1 cellular context compared by ENCODE assay signal in genomic region chr17:37676115-37676925, GRCh38.
TF ChIP-seq lines count a peak whose summit lies in the region.

No MANE protein-coding gene starts in this region.

TF ChIP-seq in HepG2, 621 proteins besides CTCF, POLR2A, EP300 and RAD21 (continued from another document and continues in another):
- TF ChIP-seq, protein P1, sequence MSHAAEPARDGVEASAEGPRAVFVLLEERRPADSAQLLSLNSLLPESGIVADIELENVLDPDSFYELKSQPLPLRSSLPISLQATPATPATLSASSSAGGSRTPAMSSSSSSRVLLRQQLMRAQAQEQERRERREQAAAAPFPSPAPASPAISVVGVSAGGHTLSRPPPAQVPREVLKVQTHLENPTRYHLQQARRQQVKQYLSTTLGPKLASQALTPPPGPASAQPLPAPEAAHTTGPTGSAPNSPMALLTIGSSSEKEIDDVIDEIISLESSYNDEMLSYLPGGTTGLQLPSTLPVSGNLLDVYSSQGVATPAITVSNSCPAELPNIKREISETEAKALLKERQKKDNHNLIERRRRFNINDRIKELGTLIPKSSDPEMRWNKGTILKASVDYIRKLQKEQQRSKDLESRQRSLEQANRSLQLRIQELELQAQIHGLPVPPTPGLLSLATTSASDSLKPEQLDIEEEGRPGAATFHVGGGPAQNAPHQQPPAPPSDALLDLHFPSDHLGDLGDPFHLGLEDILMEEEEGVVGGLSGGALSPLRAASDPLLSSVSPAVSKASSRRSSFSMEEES (CRISPR knock-in tag; IDR thresholded peaks at IDR 0.05) = 0 out of 2 replicates have a peak, but pooled peaks have one; percentile 73
- no peak for TF ChIP-seq UBTF (CRISPR knock-in tag; IDR thresholded peaks at IDR 0.05)
- no peak for TF ChIP-seq ZBTB42 (CRISPR knock-in tag; IDR thresholded peaks at IDR 0.05)
- TF ChIP-seq ZBTB10 (CRISPR knock-in tag; IDR thresholded peaks at IDR 0.05; ENCODE audit: borderline replicate concordance) = no peak
- TF ChIP-seq ZNF468 (CRISPR knock-in tag; IDR thresholded peaks at IDR 0.05) = no peak
- no peak for TF ChIP-seq MXD3 (CRISPR knock-in tag; IDR thresholded peaks at IDR 0.05)
- peak; percentile 68; the same call in 1 of the 2 replicates for TF ChIP-seq FOXK2 (IDR thresholded peaks at IDR 0.05)
- TF ChIP-seq ZFAT (CRISPR knock-in tag; conservative IDR thresholded peaks at IDR 0.05) = no peak
- no peak for TF ChIP-seq ZMAT3 (CRISPR knock-in tag; conservative IDR thresholded peaks at IDR 0.05)
- TF ChIP-seq MBNL3 (CRISPR knock-in tag; conservative IDR thresholded peaks at IDR 0.05) = no peak
- TF ChIP-seq, protein P2, sequence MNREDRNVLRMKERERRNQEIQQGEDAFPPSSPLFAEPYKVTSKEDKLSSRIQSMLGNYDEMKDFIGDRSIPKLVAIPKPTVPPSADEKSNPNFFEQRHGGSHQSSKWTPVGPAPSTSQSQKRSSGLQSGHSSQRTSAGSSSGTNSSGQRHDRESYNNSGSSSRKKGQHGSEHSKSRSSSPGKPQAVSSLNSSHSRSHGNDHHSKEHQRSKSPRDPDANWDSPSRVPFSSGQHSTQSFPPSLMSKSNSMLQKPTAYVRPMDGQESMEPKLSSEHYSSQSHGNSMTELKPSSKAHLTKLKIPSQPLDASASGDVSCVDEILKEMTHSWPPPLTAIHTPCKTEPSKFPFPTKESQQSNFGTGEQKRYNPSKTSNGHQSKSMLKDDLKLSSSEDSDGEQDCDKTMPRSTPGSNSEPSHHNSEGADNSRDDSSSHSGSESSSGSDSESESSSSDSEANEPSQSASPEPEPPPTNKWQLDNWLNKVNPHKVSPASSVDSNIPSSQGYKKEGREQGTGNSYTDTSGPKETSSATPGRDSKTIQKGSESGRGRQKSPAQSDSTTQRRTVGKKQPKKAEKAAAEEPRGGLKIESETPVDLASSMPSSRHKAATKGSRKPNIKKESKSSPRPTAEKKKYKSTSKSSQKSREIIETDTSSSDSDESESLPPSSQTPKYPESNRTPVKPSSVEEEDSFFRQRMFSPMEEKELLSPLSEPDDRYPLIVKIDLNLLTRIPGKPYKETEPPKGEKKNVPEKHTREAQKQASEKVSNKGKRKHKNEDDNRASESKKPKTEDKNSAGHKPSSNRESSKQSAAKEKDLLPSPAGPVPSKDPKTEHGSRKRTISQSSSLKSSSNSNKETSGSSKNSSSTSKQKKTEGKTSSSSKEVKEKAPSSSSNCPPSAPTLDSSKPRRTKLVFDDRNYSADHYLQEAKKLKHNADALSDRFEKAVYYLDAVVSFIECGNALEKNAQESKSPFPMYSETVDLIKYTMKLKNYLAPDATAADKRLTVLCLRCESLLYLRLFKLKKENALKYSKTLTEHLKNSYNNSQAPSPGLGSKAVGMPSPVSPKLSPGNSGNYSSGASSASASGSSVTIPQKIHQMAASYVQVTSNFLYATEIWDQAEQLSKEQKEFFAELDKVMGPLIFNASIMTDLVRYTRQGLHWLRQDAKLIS (CRISPR knock-in tag; IDR thresholded peaks at IDR 0.05) = no peak
- TF ChIP-seq ARID5B (CRISPR knock-in tag; IDR thresholded peaks at IDR 0.05) = peak; percentile 84
- no peak for TF ChIP-seq SETDB1 (CRISPR knock-in tag; IDR thresholded peaks at IDR 0.05; ENCODE audit: borderline replicate concordance)
- no peak for TF ChIP-seq RCOR2 (CRISPR knock-in tag; IDR thresholded peaks at IDR 0.05)
- TF ChIP-seq ESRRA (CRISPR knock-in tag; IDR thresholded peaks at IDR 0.05; ENCODE audit: low read depth) = 0 out of 2 replicates have a peak, but pooled peaks have one; percentile 3
- no peak for TF ChIP-seq GPN1 (CRISPR knock-in tag; IDR thresholded peaks at IDR 0.05; ENCODE audit: borderline replicate concordance)
- TF ChIP-seq ZFP62 (CRISPR knock-in tag; IDR thresholded peaks at IDR 0.05) = no peak
- TF ChIP-seq JDP2 (CRISPR knock-in tag; IDR thresholded peaks at IDR 0.05; ENCODE audit: borderline replicate concordance) = no peak
- peak; percentile 55; the same call in 1 of the 2 replicates for TF ChIP-seq ZNF232 (CRISPR knock-in tag; IDR thresholded peaks at IDR 0.05; ENCODE audit: borderline replicate concordance)
- peak; percentile 84 for TF ChIP-seq ONECUT2 (CRISPR knock-in tag; IDR thresholded peaks at IDR 0.05)
- no peak; the same call in 1 of the 2 replicates for TF ChIP-seq MIXL1 (CRISPR knock-in tag; IDR thresholded peaks at IDR 0.05)
- TF ChIP-seq SOX5 (CRISPR knock-in tag; IDR thresholded peaks at IDR 0.05; ENCODE audit: borderline replicate concordance) = peak; percentile 80
- TF ChIP-seq TRAFD1 (CRISPR knock-in tag; IDR thresholded peaks at IDR 0.05; ENCODE audit: borderline replicate concordance) = no peak
- no peak for TF ChIP-seq TOE1 (CRISPR knock-in tag; IDR thresholded peaks at IDR 0.05)
- TF ChIP-seq, protein P3, sequence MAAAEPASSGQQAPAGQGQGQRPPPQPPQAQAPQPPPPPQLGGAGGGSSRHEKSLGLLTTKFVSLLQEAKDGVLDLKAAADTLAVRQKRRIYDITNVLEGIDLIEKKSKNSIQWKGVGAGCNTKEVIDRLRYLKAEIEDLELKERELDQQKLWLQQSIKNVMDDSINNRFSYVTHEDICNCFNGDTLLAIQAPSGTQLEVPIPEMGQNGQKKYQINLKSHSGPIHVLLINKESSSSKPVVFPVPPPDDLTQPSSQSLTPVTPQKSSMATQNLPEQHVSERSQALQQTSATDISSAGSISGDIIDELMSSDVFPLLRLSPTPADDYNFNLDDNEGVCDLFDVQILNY (CRISPR knock-in tag; conservative IDR thresholded peaks at IDR 0.05) = no peak
- TF ChIP-seq MTERF4 (CRISPR knock-in tag; IDR thresholded peaks at IDR 0.05) = no peak
- TF ChIP-seq ZC3H13 (CRISPR knock-in tag; IDR thresholded peaks at IDR 0.05) = no peak
- TF ChIP-seq NR2C2 (CRISPR knock-in tag; IDR thresholded peaks at IDR 0.05; ENCODE audit: borderline replicate concordance) = peak; percentile 20; the same call in 1 of the 2 replicates
- no peak for TF ChIP-seq MIER2 (CRISPR knock-in tag; IDR thresholded peaks at IDR 0.05)
- peak; percentile 80 for TF ChIP-seq ZNF629 (CRISPR knock-in tag; conservative IDR thresholded peaks at IDR 0.05)
- TF ChIP-seq HNRNPL (IDR thresholded peaks at IDR 0.05; ENCODE audit: low read depth, low read length) = no peak
- TF ChIP-seq FOXA1 (IDR thresholded peaks at IDR 0.05) = no peak
- TF ChIP-seq FOXA1 (CRISPR knock-in tag; IDR thresholded peaks at IDR 0.05) = peak; percentile 69
- TF ChIP-seq NFIC (IDR thresholded peaks at IDR 0.05; ENCODE audit: low read length) = peak; percentile 49; the same call in 1 of the 2 replicates
- peak; percentile 83; the same call in 1 of the 2 replicates for TF ChIP-seq SSRP1 (CRISPR knock-in tag; IDR thresholded peaks at IDR 0.05)
- 0 out of 2 replicates have a peak, but pooled peaks have one; percentile 50 for TF ChIP-seq HOXA5 (CRISPR knock-in tag; IDR thresholded peaks at IDR 0.05)
- no peak for TF ChIP-seq ZSCAN30 (CRISPR knock-in tag; IDR thresholded peaks at IDR 0.05)
- no peak for TF ChIP-seq FOSL1 (CRISPR knock-in tag; IDR thresholded peaks at IDR 0.05; ENCODE audit: borderline replicate concordance)
- TF ChIP-seq ZNF143 (CRISPR knock-in tag; IDR thresholded peaks at IDR 0.05) = peak; percentile 83
- TF ChIP-seq ZNF775 (CRISPR knock-in tag; IDR thresholded peaks at IDR 0.05; ENCODE audit: borderline replicate concordance) = no peak
- peak; percentile 22; the same call in 1 of the 2 replicates for TF ChIP-seq KDM4B (CRISPR knock-in tag; IDR thresholded peaks at IDR 0.05)
- peak; percentile 19; the same call in 1 of the 2 replicates for TF ChIP-seq ZNF766 (CRISPR knock-in tag; IDR thresholded peaks at IDR 0.05; ENCODE audit: borderline replicate concordance)
- TF ChIP-seq ZFP37 (CRISPR knock-in tag; IDR thresholded peaks at IDR 0.05; ENCODE audit: borderline replicate concordance) = 0 out of 2 replicates have a peak, but pooled peaks have one; percentile 23
- no peak for TF ChIP-seq FOXM1 (CRISPR knock-in tag; IDR thresholded peaks at IDR 0.05)
